ENCODE assay signal across 22 cellular contexts in genomic region chr6:89400050-89400449, GRCh38.
"Had no signal": no experiment of that assay in that cellular context is flagged by ENCODE, and none has a peak within 500 bp of the region (broad histone marks: within the 10 kb centered on the region; RNA-seq: fewer than 3 reads in every experiment).

No MANE protein-coding gene starts in this region.

- DNase-seq: activated CD4-positive, alpha-beta memory T cell treated with anti-CD3 and anti-CD28 coated beads, Interleukin-2, amount 10 ng/mL, durations not matched to agents 7 days and 5 days; activated CD4-positive, alpha-beta T cell treated with anti-CD3 and anti-CD28 coated beads for 1 hour; activated CD4-positive, alpha-beta T cell treated with anti-CD3 and anti-CD28 coated beads for 4 hours; activated CD4-positive, alpha-beta T cell treated with anti-CD3 and anti-CD28 coated beads, Interleukin-2, amount 10 ng/mL, durations not matched to agents 7 days and 5 days; activated CD4-positive, alpha-beta T cell treated with anti-CD3 and anti-CD28 coated beads, Interleukin-2, amount 50 U/mL, for 4 hours; activated effector memory CD4-positive, alpha-beta T cell treated with Interleukin-2 at 50 U/mL for 16 hours; activated gamma-delta T cell treated with Interleukin-2 at 50 U/mL for 16 hours; activated naive CD4-positive, alpha-beta T cell treated with anti-CD3 and anti-CD28 coated beads, Interleukin-2, amount 50 U/mL, for 16 hours; activated naive CD4-positive, alpha-beta T cell treated with Interleukin-2 at 50 U/mL for 16 hours; activated T-cell treated with anti-CD3 and anti-CD28 coated beads, Interleukin-2, amount 50 U/mL, for 4 hours; amniotic stem cell; brain microvascular endothelial cell; dorsolateral prefrontal cortex; effector memory CD4-positive, alpha-beta T cell; endodermal cell; foreskin fibroblast; glutamatergic neuron; T-helper 2 cell had no signal

- H3K27ac ChIP-seq: brain microvascular endothelial cell, coronary artery had no signal

- H3K27me3 ChIP-seq: brain microvascular endothelial cell, dorsolateral prefrontal cortex had no signal

- H3K4me3 ChIP-seq: coronary artery, dorsolateral prefrontal cortex had no signal

- H3K36me3 ChIP-seq: brain microvascular endothelial cell had no signal

- ATAC-seq: activated T-cell treated with anti-CD3 and anti-CD28 coated beads, Interleukin-2, amount 50 U/mL, for 4 hours; activated T-helper 17 cell treated with anti-CD3 and anti-CD28 coated beads, Interleukin-2, amount 50 U/mL, for 72 hours; esophagus mucosa; WTC11 had no signal
